In genomic region chr10:132458595-132459251, GRCh38 we compare ENCODE assay signal across 9 cellular contexts.
A peak's percentile ranks its signal among the peaks of the same experiment; 100 is the strongest.
DNase-seq lines count a peak whose midpoint lies in the region; ATAC-seq, FAIRE-seq and TF ChIP-seq lines count a peak whose summit lies in the region.
"Had no signal": no experiment of that assay in that cellular context is flagged by ENCODE, and none has a peak within 500 bp of the region (broad histone marks: within the 10 kb centered on the region; RNA-seq: fewer than 3 reads in every experiment).

No MANE protein-coding gene starts in this region.

- TF ChIP-seq CTCF in H1 (IDR thresholded peaks at IDR 0.05; ENCODE audit: control extremely low read depth in 1 of 3, insufficient read depth in 1 of 3, low read depth in 1 of 3, low read length in 3 of 3): peak in 2 of 3 experiments; percentile 86 to 92; a peak in 3 of 4 replicates
- TF ChIP-seq CTCF in suprapubic skin (IDR thresholded peaks at IDR 0.05): peak; percentile 84 to 98

- no peak overlapping the region for H3K9ac ChIP-seq in H1 (replicated peaks in 1 of 4; ENCODE audit: extremely low read depth in 1 of 4, low read depth in 3 of 4, low read length in 3 of 4)

- no peak overlapping the region for H2BK15ac ChIP-seq in H1 (ENCODE audit: low read length)

- H2AFZ ChIP-seq in H1 (ENCODE audit: low read length): no peak overlapping the region

- H3K14ac ChIP-seq in H1 (ENCODE audit: insufficient read length): no peak overlapping the region

- WGBS in H1 (ENCODE audit: extremely low coverage in 1 of 2, insufficient coverage in 1 of 2, insufficient read length in 1 of 2, insufficient replicate concordance in 2 of 2, low coverage in 1 of 2, low lambda C conversion rate in 2 of 2, missing lambda C conversion rate in 1 of 2), 2 experiments: 48% methylated on average over 29 of the region's 30 CpGs; no CpG with 5 or more reads in 1 of the 2 experiments
- 22% methylated on average over 14 of the region's 30 CpGs for WGBS in suprapubic skin

- H3K27me3 Mint-ChIP-seq in activated CD4-positive, alpha-beta memory T cell treated with anti-CD3 and anti-CD28 coated beads, Interleukin-2, amount 10 ng/mL, durations not matched to agents 7 days and 5 days: no peaks in the 10 kb centered on the region
- H3K27me3 Mint-ChIP-seq in naive B cell: no peaks in the 10 kb centered on the region

- H4K91ac ChIP-seq in H1 (replicated peaks; ENCODE audit: insufficient read length, low read length): peak overlapping the region; percentile 40

- H3K79me1 ChIP-seq in H1 (ENCODE audit: low read depth, low read length): no peaks in the 10 kb centered on the region

- H3K36me3 ChIP-seq in H1 (ENCODE audit: control insufficient read depth in 2 of 4, insufficient read depth in 4 of 4, low read length in 3 of 4) (no peaks in the 10 kb centered on the region), suprapubic skin (no peaks in the 10 kb centered on the region)

- peak overlapping the region; percentile 38 for H3K4ac ChIP-seq in H1 (replicated peaks; ENCODE audit: insufficient read length, low read depth, low read length)

- ATAC-seq in naive B cell (ENCODE audit: low read depth in 2 of 2) (peak; percentile 87 to 93), GM18858 (IDR thresholded peaks at IDR 0.05; ENCODE audit: unreplicated experiment) (no peak)

- H3K4me3 ChIP-seq in H1 (ENCODE audit: extremely low read depth in 1 of 4, insufficient read depth in 2 of 4, low read depth in 3 of 4, low read length in 4 of 4) (no peak overlapping the region), suprapubic skin (no peak overlapping the region)

- H2BK12ac ChIP-seq in H1 (ENCODE audit: low read depth, low read length): no peak overlapping the region

- H3K4me3 Mint-ChIP-seq in activated CD4-positive, alpha-beta memory T cell treated with anti-CD3 and anti-CD28 coated beads, Interleukin-2, amount 10 ng/mL, durations not matched to agents 7 days and 5 days: no peak overlapping the region
- H3K4me3 Mint-ChIP-seq in naive B cell: peak overlapping the region in 1 of 8 donors; percentile 82

- no peaks in the 10 kb centered on the region for H3K4me1 ChIP-seq in H1 (replicated peaks in 1 of 4; ENCODE audit: control insufficient read depth in 3 of 4, insufficient read depth in 4 of 4, low read length in 3 of 4)
- H3K4me1 ChIP-seq in suprapubic skin: peaks cover 23% of the 10 kb centered on the region

- no peak overlapping the region for H2AK5ac ChIP-seq in H1 (ENCODE audit: low read depth, low read length)

- peak; percentile 91 to 92 for TF ChIP-seq RAD21 in H1 (IDR thresholded peaks at IDR 0.05 in 1 of 2, conservative IDR thresholded peaks at IDR 0.05 in 1 of 2; ENCODE audit: low read depth in 2 of 2, low read length in 2 of 2)

- H2BK120ac ChIP-seq in H1 (replicated peaks; ENCODE audit: low read depth, low read length): no peak overlapping the region

- no peak for FAIRE-seq in H1 (lab: Jason Lieb, UNC)
- FAIRE-seq: endometrium had no signal

- no peaks in the 10 kb centered on the region for H3K79me2 ChIP-seq in H1 (ENCODE audit: control insufficient read depth in 1 of 2, insufficient read depth in 2 of 2, low read length in 2 of 2)

- no peak overlapping the region for H3K56ac ChIP-seq in H1 (replicated peaks; ENCODE audit: insufficient read length, low read depth, low read length)

- POLR2A ChIA-PET in activated CD4-positive, alpha-beta memory T cell treated with anti-CD3 and anti-CD28 coated beads, Interleukin-2, amount 10 ng/mL, durations not matched to agents 7 days and 5 days (lab: Charles Lee): no interaction called here
- POLR2A ChIA-PET in H1 (lab: Charles Lee; ENCODE audit: partially characterized antibody): no interaction called here

- TF ChIP-seq EP300 in H1 (IDR thresholded peaks at IDR 0.05; ENCODE audit: borderline replicate concordance in 1 of 2, low read depth in 2 of 2, low read length in 2 of 2) (no peak), suprapubic skin (IDR thresholded peaks at IDR 0.05) (no peak)

- H3K36me3 Mint-ChIP-seq in activated CD4-positive, alpha-beta memory T cell treated with anti-CD3 and anti-CD28 coated beads, Interleukin-2, amount 10 ng/mL, durations not matched to agents 7 days and 5 days (ENCODE audit: low read depth): no peaks in the 10 kb centered on the region
- no peaks in the 10 kb centered on the region for H3K36me3 Mint-ChIP-seq in naive B cell

- no peak overlapping the region for H3K27ac Mint-ChIP-seq in activated CD4-positive, alpha-beta memory T cell treated with anti-CD3 and anti-CD28 coated beads, Interleukin-2, amount 10 ng/mL, durations not matched to agents 7 days and 5 days
- H3K27ac Mint-ChIP-seq in naive B cell: peak overlapping the region in 3 of 6 donors; percentile 53 to 72 (median 70)

- H3K4me2 ChIP-seq in H1 (ENCODE audit: insufficient read depth in 1 of 2, low read depth in 2 of 2, low read length in 2 of 2): no peak overlapping the region

- H2BK5ac ChIP-seq in H1 (ENCODE audit: low read depth, low read length): peak overlapping the region; percentile 35; the same call in 1 of the 2 replicates

- CTCF ChIA-PET in activated CD4-positive, alpha-beta memory T cell treated with anti-CD3 and anti-CD28 coated beads, Interleukin-2, amount 10 ng/mL, durations not matched to agents 7 days and 5 days (lab: Charles Lee): interaction anchor here (0.5 to 1.8 kb wide), 5 partner anchors 12 to 185 kb away, joined by 3 to 7 read pairs (median 4); no protein-coding TSS in a partner anchor
- CTCF ChIA-PET in H1 (lab: Charles Lee; ENCODE audit: partially characterized antibody): interaction anchor here (0.7 to 10.0 kb wide), 49 partner anchors 9 to 592 kb away, joined by 3 to 88 read pairs (median 4); no protein-coding TSS in a partner anchor

- no peaks in the 10 kb centered on the region for H3K23me2 ChIP-seq in H1 (ENCODE audit: low read depth, low read length)

- peaks cover 0 to 1% of the 10 kb centered on the region in 2 experiments for H4K20me1 ChIP-seq in H1 (replicated peaks in 1 of 2; ENCODE audit: control insufficient read depth in 1 of 2, insufficient read depth in 2 of 2, low read length in 2 of 2)

- 0 out of 2 replicates have a peak overlapping the region, but pooled peaks have one; percentile 18 for H2BK20ac ChIP-seq in H1 (ENCODE audit: low read length)

- no peak for TF ChIP-seq POLR2A in H1 (IDR thresholded peaks at IDR 0.05; ENCODE audit: control extremely low read depth in 1 of 2, low read depth in 2 of 2, low read length in 2 of 2)
- TF ChIP-seq POLR2A in suprapubic skin (IDR thresholded peaks at IDR 0.05): no peak

- H3K23ac ChIP-seq in H1 (ENCODE audit: insufficient read length): no peak overlapping the region

- H3K4me1 Mint-ChIP-seq in activated CD4-positive, alpha-beta memory T cell treated with anti-CD3 and anti-CD28 coated beads, Interleukin-2, amount 10 ng/mL, durations not matched to agents 7 days and 5 days: no peaks in the 10 kb centered on the region
- H3K4me1 Mint-ChIP-seq in naive B cell: peaks cover 4 to 5% (median 5%) of the 10 kb centered on the region in 3 donors

- no peaks in the 10 kb centered on the region for H3K9me3 ChIP-seq in H1 (ENCODE audit: insufficient read depth in 2 of 2, low read depth in 1 of 2, low read length in 1 of 2)
- H3K9me3 ChIP-seq in suprapubic skin: no peaks in the 10 kb centered on the region

- DNase-seq in NCI-H345 (lab: John Stamatoyannopoulos, UW) (peak; percentile 34), NCI-H345 treated with DMSO at 0.1 percent for 48 hours (lab: John Stamatoyannopoulos, UW; ENCODE audit: unreplicated experiment) (no peak), LHCN-M2 (ENCODE audit: low read depth) (peak; percentile 7), H1 (ENCODE audit: low read depth in 1 of 2, low spot score in 2 of 2) (peak in 1 of 2 experiments; percentile 96), naive B cell (peak; percentile 71), suprapubic skin (ENCODE audit: low spot score in 2 of 2) (peak in 1 of 2 donors; percentile 68)
- DNase-seq in activated CD4-positive, alpha-beta memory T cell treated with anti-CD3 and anti-CD28 coated beads, Interleukin-2, amount 10 ng/mL, durations not matched to agents 7 days and 5 days: peak; percentile 53

- no peaks in the 10 kb centered on the region for H3K9me3 Mint-ChIP-seq in activated CD4-positive, alpha-beta memory T cell treated with anti-CD3 and anti-CD28 coated beads, Interleukin-2, amount 10 ng/mL, durations not matched to agents 7 days and 5 days
- no peaks in the 10 kb centered on the region for H3K9me3 Mint-ChIP-seq in naive B cell

- peaks cover 0 to 4% (median 0%) of the 10 kb centered on the region in 4 experiments; a peak in 2 of 7 replicates for H3K27me3 ChIP-seq in H1 (replicated peaks in 1 of 4; ENCODE audit: control insufficient read depth in 3 of 4, extremely low read depth in 1 of 4, insufficient read depth in 3 of 4, low read length in 3 of 4)
- H3K27me3 ChIP-seq in suprapubic skin: peaks cover 11% of the 10 kb centered on the region

- H3K27ac ChIP-seq in H1 (ENCODE audit: low read depth, low read length) (no peak overlapping the region), suprapubic skin (no peak overlapping the region)

- H3K18ac ChIP-seq in H1 (ENCODE audit: extremely low read depth, low read length): no peak overlapping the region

- peak overlapping the region; percentile 63 for H4K8ac ChIP-seq in H1 (ENCODE audit: extremely low read depth, insufficient read depth, low read length)

- H4K5ac ChIP-seq in H1 (ENCODE audit: insufficient read length, low read depth, low read length): no peak overlapping the region

TF ChIP-seq in H1, 55 proteins besides CTCF, POLR2A, EP300 and RAD21 (continues in another document):
- TF ChIP-seq HDAC2 (IDR thresholded peaks at IDR 0.05; ENCODE audit: borderline replicate concordance in 1 of 2, low read depth in 2 of 2, low read length in 2 of 2) (no peak), CBX5 (IDR thresholded peaks at IDR 0.05; ENCODE audit: low read depth, low read length) (no peak), TAF7 (optimal IDR thresholded peaks at IDR 0.05; ENCODE audit: borderline replicate concordance, low read depth, low read length) (no peak), EZH2 (IDR thresholded peaks at IDR 0.05; ENCODE audit: low read depth, low read length, severe bottlenecking) (no peak), KDM5A (IDR thresholded peaks at IDR 0.05; ENCODE audit: low read length) (no peak), GABPA (IDR thresholded peaks at IDR 0.05; ENCODE audit: borderline replicate concordance, insufficient read depth, low read length) (peak; percentile 73), POLR2AphosphoS5 (IDR thresholded peaks at IDR 0.05; ENCODE audit: low read depth, low read length) (no peak), NRF1 (IDR thresholded peaks at IDR 0.05; ENCODE audit: low read depth, low read length) (no peak), YY1 (IDR thresholded peaks at IDR 0.05; ENCODE audit: low read depth, low read length) (0 out of 2 replicates have a peak, but pooled peaks have one; percentile 40), TEAD4 (IDR thresholded peaks at IDR 0.05; ENCODE audit: low read depth, low read length) (no peak), PHF8 (conservative IDR thresholded peaks at IDR 0.05; ENCODE audit: low read depth, low read length) (no peak), GTF2F1 (IDR thresholded peaks at IDR 0.05; ENCODE audit: borderline replicate concordance, low read depth, low read length) (no peak)
- TF ChIP-seq, protein P1, sequence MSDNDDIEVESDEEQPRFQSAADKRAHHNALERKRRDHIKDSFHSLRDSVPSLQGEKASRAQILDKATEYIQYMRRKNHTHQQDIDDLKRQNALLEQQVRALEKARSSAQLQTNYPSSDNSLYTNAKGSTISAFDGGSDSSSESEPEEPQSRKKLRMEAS (IDR thresholded peaks at IDR 0.05): peak; percentile 83
